ENCODE assay signal across 1 cellular context in genomic region chr12:13130981-13131380, GRCh38.
TF ChIP-seq lines count a peak whose summit lies in the region.

No MANE protein-coding gene starts in this region.

TF ChIP-seq in H1, 55 proteins besides CTCF, POLR2A, EP300 and RAD21:
- TF ChIP-seq ZNF274 (IDR thresholded peaks at IDR 0.05; ENCODE audit: borderline replicate concordance, extremely low read depth, low read length) = no peak
